ENCODE assay signal across 15 cellular contexts in the genomic region with DNA sequence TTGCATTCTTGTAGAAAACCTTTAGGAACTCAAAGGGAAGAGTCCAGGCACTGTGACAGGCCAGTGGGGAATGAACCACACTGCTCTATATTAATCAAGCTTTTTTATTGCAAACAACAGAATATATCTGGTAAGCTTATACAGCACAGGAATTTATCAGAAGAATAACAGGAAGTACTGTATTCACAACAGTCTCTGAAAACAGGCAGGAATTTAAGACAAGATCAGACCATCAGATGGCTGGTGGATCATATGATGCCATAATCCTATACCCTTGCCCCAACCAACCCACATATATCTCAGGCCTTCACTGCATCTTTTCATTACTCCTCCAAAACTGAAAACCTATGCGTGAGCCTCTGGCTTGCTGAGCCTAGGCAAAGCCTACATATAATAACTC. TPM values are rescaled to one million over a fixed set of nuclear protein-coding genes. Genes with fewer than 3 reads are reported as not detected.
DNase-seq lines count a peak whose midpoint lies in the region; ATAC-seq and TF ChIP-seq lines count a peak whose summit lies in the region.
"Had no signal": no experiment of that assay in that cellular context is flagged by ENCODE, and none has a peak within 500 bp of the region (broad histone marks: within the 10 kb centered on the region; RNA-seq: fewer than 3 reads in every experiment).

No MANE protein-coding gene starts in this region.

- no peaks in the 10 kb centered on the region for H4K20me1 ChIP-seq in HCT116 (ENCODE audit: insufficient read depth)

- H3K79me2 ChIP-seq in HCT116 (ENCODE audit: insufficient read depth, low read length), result peaks cover 12% of the 10 kb centered on the region; the same call in 1 of the 2 replicates

- RAD21 ChIA-PET in HCT116 (lab: Charles Lee; ENCODE audit: low non-redundant PET in 1 of 2, low total read pairs in 2 of 2, uncharacterized antibody in 2 of 2, unreplicated experiment in 2 of 2), result no interaction called here

- POLR2A ChIA-PET in CD4-positive, alpha-beta memory T cell (lab: Charles Lee; ENCODE audit: partially characterized antibody), result interaction anchor here (1.1 to 1.8 kb wide), 3 partner anchors 35 to 231 kb away, joined by 3 to 9 read pairs (median 4); no protein-coding TSS in a partner anchor
- POLR2A ChIA-PET in HCT116 (lab: Charles Lee), result no interaction called here

- no peaks in the 10 kb centered on the region for H3K9me3 ChIP-seq in CD4-positive, alpha-beta memory T cell (ENCODE audit: control insufficient read depth in 1 of 2, low read length in 2 of 2)
- no peaks in the 10 kb centered on the region for H3K9me3 ChIP-seq in HCT116 (ENCODE audit: control insufficient read depth in 1 of 2, insufficient read depth in 1 of 2, low read depth in 1 of 2, low read length in 2 of 2)

- no peaks in the 10 kb centered on the region for H3K9me3 Mint-ChIP-seq in CD4-positive, alpha-beta memory T cell
- no peaks in the 10 kb centered on the region for H3K9me3 Mint-ChIP-seq in activated naive CD8-positive, alpha-beta T cell (ENCODE audit: low read depth)
- H3K9me3 Mint-ChIP-seq in mesothelial cell of epicardium, result no peaks in the 10 kb centered on the region

- TF ChIP-seq RAD21 in HCT116 (IDR thresholded peaks at IDR 0.05; ENCODE audit: low read depth), result no peak

- BruUV-seq in HCT116 (replicated peaks; lab: Mats Ljungman, UMichigan), result no TSS peak

- DNase-seq in CD4-positive, alpha-beta memory T cell, result no peak
- DNase-seq in HCT116 (ENCODE audit: low read depth, low spot score) (no peak), mesothelial cell of epicardium (ENCODE audit: low spot score in 2 of 2, unreplicated experiment in 2 of 2) (no peak), SW480 (ENCODE audit: low spot score) (no peak), SKM-1 treated with dmso at 0.1 percent for 144 hours (lab: John Stamatoyannopoulos, UW; ENCODE audit: unreplicated experiment) (no peak)
- DNase-seq: C1 segment of cervical spinal cord, erythroblast, left colon, NCI-H1105 treated with DMSO at 0.1 percent for 48 hours had no signal

- H3K27me3 Mint-ChIP-seq in CD4-positive, alpha-beta memory T cell, result no peaks in the 10 kb centered on the region
- no peaks in the 10 kb centered on the region for H3K27me3 Mint-ChIP-seq in activated naive CD8-positive, alpha-beta T cell
- H3K27me3 Mint-ChIP-seq in mesothelial cell of epicardium (ENCODE audit: low read depth), result no peaks in the 10 kb centered on the region

- H3K27ac Mint-ChIP-seq in CD4-positive, alpha-beta memory T cell, result peak overlapping the region; percentile 91 to 98 (median 95)
- H3K27ac Mint-ChIP-seq in activated naive CD8-positive, alpha-beta T cell, result peak overlapping the region; percentile 97
- no peak overlapping the region for H3K27ac Mint-ChIP-seq in mesothelial cell of epicardium
- H3K27ac Mint-ChIP-seq: neural progenitor cell had no signal

- ATAC-seq in HCT116, result no peak
- ATAC-seq in GM18909 (IDR thresholded peaks at IDR 0.05; ENCODE audit: poor library complexity, unreplicated experiment), result no peak
- ATAC-seq in GM19463 (IDR thresholded peaks at IDR 0.05; ENCODE audit: unreplicated experiment), result no peak
- ATAC-seq: HepG2, left colon had no signal

- H3K4me1 ChIP-seq in CD4-positive, alpha-beta memory T cell (ENCODE audit: insufficient read depth, low read length), result peaks cover 57% of the 10 kb centered on the region
- H3K4me1 ChIP-seq in HCT116 (ENCODE audit: control insufficient read depth in 1 of 2, insufficient read depth in 2 of 2, low read length in 2 of 2), result peaks cover 20 to 46% of the 10 kb centered on the region in 2 experiments
- H3K4me1 ChIP-seq: neural progenitor cell had no signal

- intact Hi-C loops in CD4-positive, alpha-beta memory T cell (cut with micrococcal nuclease), result loop anchor here (10.0 kb wide), 1 partner anchor 638 kb away; no protein-coding TSS in a partner anchor
- intact Hi-C loops in HCT116 (cut with micrococcal nuclease), result no loop called here

- no peaks in the 10 kb centered on the region for H3K9me2 ChIP-seq in HCT116 (ENCODE audit: insufficient read depth)

- TF ChIP-seq POLR2A in HCT116 (IDR thresholded peaks at IDR 0.05; ENCODE audit: borderline replicate concordance, extremely low read depth, insufficient read depth, insufficient read length), result no peak

- no peaks in the 10 kb centered on the region for H3K36me3 ChIP-seq in CD4-positive, alpha-beta memory T cell (ENCODE audit: insufficient read depth, low read length)
- H3K36me3 ChIP-seq in HCT116 (ENCODE audit: control insufficient read depth in 1 of 2, insufficient read depth in 2 of 2, low read length in 2 of 2), result no peaks in the 10 kb centered on the region
- H3K36me3 ChIP-seq: neural progenitor cell had no signal

- no peak overlapping the region for H3K9ac ChIP-seq in HCT116 (ENCODE audit: low read length)
- H3K9ac ChIP-seq: neural progenitor cell had no signal

- H3K4me3 Mint-ChIP-seq in CD4-positive, alpha-beta memory T cell, result peak overlapping the region; percentile 89 to 95 (median 92)
- H3K4me3 Mint-ChIP-seq in activated naive CD8-positive, alpha-beta T cell, result peak overlapping the region; percentile 91
- H3K4me3 Mint-ChIP-seq in mesothelial cell of epicardium, result peak overlapping the region; percentile 76

- TF ChIP-seq CTCF in HCT116 (IDR thresholded peaks at IDR 0.05 in 2 of 3, conservative IDR thresholded peaks at IDR 0.05 in 1 of 3; ENCODE audit: borderline replicate concordance in 1 of 3, insufficient read depth in 1 of 3, low read depth in 2 of 3, low read length in 2 of 3) (no peak), mesothelial cell of epicardium (IDR thresholded peaks at IDR 0.05; ENCODE audit: unreplicated experiment) (no peak)

- H3K36me3 Mint-ChIP-seq in CD4-positive, alpha-beta memory T cell, result peaks cover 8 to 15% of the 10 kb centered on the region in 2 donors
- H3K36me3 Mint-ChIP-seq in activated naive CD8-positive, alpha-beta T cell, result peaks cover 8% of the 10 kb centered on the region
- H3K36me3 Mint-ChIP-seq in mesothelial cell of epicardium, result no peaks in the 10 kb centered on the region
- H3K36me3 Mint-ChIP-seq: neural progenitor cell had no signal

- H3K4me3 ChIP-seq in CD4-positive, alpha-beta memory T cell (ENCODE audit: low read length in 2 of 2), result no peak overlapping the region
- H3K4me3 ChIP-seq in HCT116 (replicated peaks in 1 of 2; ENCODE audit: low read depth in 1 of 2, low read length in 2 of 2), result no peak overlapping the region
- H3K4me3 ChIP-seq: neural progenitor cell, smooth muscle cell had no signal

- peak overlapping the region; percentile 70 for H3K27ac ChIP-seq in CD4-positive, alpha-beta memory T cell (ENCODE audit: low read depth, low read length)
- no peak overlapping the region for H3K27ac ChIP-seq in HCT116 (ENCODE audit: low read depth, low read length)
- H3K27ac ChIP-seq: neural progenitor cell had no signal

- CTCF ChIA-PET in CD4-positive, alpha-beta memory T cell (lab: Charles Lee; ENCODE audit: partially characterized antibody), result interaction anchor here (1.6 kb wide), 1 partner anchor 234 kb away, joined by 5 read pairs; no protein-coding TSS in a partner anchor
- CTCF ChIA-PET in HCT116 (lab: Charles Lee), result interaction anchor here (2.8 kb wide), 1 partner anchor 8 kb away, joined by 15 read pairs; no protein-coding TSS in a partner anchor

- no peaks in the 10 kb centered on the region for H3K27me3 ChIP-seq in CD4-positive, alpha-beta memory T cell (ENCODE audit: insufficient read depth, low read length)
- H3K27me3 ChIP-seq in HCT116 (ENCODE audit: insufficient read depth, low read length), result no peaks in the 10 kb centered on the region

- H2AFZ ChIP-seq in HCT116 (ENCODE audit: low read depth, low read length, poor library complexity, severe bottlenecking), result peak overlapping the region; percentile 68
- H2AFZ ChIP-seq: neural progenitor cell had no signal

- peaks cover 45 to 67% (median 59%) of the 10 kb centered on the region in 4 donors for H3K4me1 Mint-ChIP-seq in CD4-positive, alpha-beta memory T cell
- peaks cover 58% of the 10 kb centered on the region for H3K4me1 Mint-ChIP-seq in activated naive CD8-positive, alpha-beta T cell (ENCODE audit: low read depth)
- peaks cover 26% of the 10 kb centered on the region for H3K4me1 Mint-ChIP-seq in mesothelial cell of epicardium

- no peak overlapping the region for H3K4me2 ChIP-seq in HCT116 (ENCODE audit: low read length)
- H3K4me2 ChIP-seq: neural progenitor cell had no signal

TF ChIP-seq in HCT116, 20 proteins besides CTCF, POLR2A, EP300 and RAD21 (continues in another document):
- TF ChIP-seq, protein P1, sequence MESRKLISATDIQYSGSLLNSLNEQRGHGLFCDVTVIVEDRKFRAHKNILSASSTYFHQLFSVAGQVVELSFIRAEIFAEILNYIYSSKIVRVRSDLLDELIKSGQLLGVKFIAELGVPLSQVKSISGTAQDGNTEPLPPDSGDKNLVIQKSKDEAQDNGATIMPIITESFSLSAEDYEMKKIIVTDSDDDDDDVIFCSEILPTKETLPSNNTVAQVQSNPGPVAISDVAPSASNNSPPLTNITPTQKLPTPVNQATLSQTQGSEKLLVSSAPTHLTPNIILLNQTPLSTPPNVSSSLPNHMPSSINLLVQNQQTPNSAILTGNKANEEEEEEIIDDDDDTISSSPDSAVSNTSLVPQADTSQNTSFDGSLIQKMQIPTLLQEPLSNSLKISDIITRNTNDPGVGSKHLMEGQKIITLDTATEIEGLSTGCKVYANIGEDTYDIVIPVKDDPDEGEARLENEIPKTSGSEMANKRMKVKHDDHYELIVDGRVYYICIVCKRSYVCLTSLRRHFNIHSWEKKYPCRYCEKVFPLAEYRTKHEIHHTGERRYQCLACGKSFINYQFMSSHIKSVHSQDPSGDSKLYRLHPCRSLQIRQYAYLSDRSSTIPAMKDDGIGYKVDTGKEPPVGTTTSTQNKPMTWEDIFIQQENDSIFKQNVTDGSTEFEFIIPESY (IDR thresholded peaks at IDR 0.05; ENCODE audit: extremely low read depth, insufficient replicate concordance, low read length), result no peak
- TF ChIP-seq SP1 (IDR thresholded peaks at IDR 0.05; ENCODE audit: low read depth) (no peak), ELF1 (IDR thresholded peaks at IDR 0.05; ENCODE audit: borderline replicate concordance, low read depth) (no peak), CEBPB (IDR thresholded peaks at IDR 0.05; ENCODE audit: low read depth) (no peak), EZH2 (IDR thresholded peaks at IDR 0.05) (no peak), EGR1 (IDR thresholded peaks at IDR 0.05; ENCODE audit: low read depth) (no peak), ZFX (IDR thresholded peaks at IDR 0.05) (no peak), EZH2phosphoT487 (IDR thresholded peaks at IDR 0.05; ENCODE audit: borderline replicate concordance) (no peak)

RNA-seq across cellular contexts. Expression of a gene that starts 1.0 kb away (rescaled TPM):
- total RNA-seq in CD4-positive, alpha-beta memory T cell, result 10 to 100 TPM; 45.3 to 49.9 TPM
- 10 to 100 TPM; 58.1 to 97.6 TPM for polyA plus RNA-seq in CD4-positive, alpha-beta memory T cell
- total RNA-seq in HCT116 (2021; ENCODE audit: unreplicated experiment), result 43.4 TPM
- polyA plus RNA-seq in HCT116 (2012), result 28.3 and 40.8 TPM in 2 replicates
- 9.8 to 11.1 TPM (median 10.8 TPM) in 3 replicates for total RNA-seq in mesothelial cell of epicardium
- total RNA-seq: HepG2 had no signal
- polyA plus RNA-seq: HepG2 had no signal

RNA-seq across cellular contexts. Expression of a gene that starts 25.0 kb away (rescaled TPM):
- 10 to 100 TPM; 17.5 to 19.7 TPM for total RNA-seq in CD4-positive, alpha-beta memory T cell
- polyA plus RNA-seq in CD4-positive, alpha-beta memory T cell, result 1 to 10 TPM; 6.7 to 8.6 TPM
- total RNA-seq in HCT116 (2021; ENCODE audit: unreplicated experiment) (24.3 TPM), mesothelial cell of epicardium (18.9 to 19.5 TPM (median 19.2 TPM) in 3 replicates)
- 8.2 and 9.8 TPM in 2 replicates for polyA plus RNA-seq in HCT116 (2012)
